Comparison of ENCODE assay signal across 3 cellular contexts in genomic region chr20:689947-690346, GRCh38.
A peak's percentile ranks its signal among the peaks of the same experiment; 100 is the strongest.
TF ChIP-seq lines count a peak whose summit lies in the region.

No MANE protein-coding gene starts in this region.

TF ChIP-seq in HepG2, 621 proteins besides CTCF, POLR2A, EP300 and RAD21:
- TF ChIP-seq ZMYM2 (CRISPR knock-in tag; IDR thresholded peaks at IDR 0.05), result no peak
- 0 out of 2 replicates have a peak, but pooled peaks have one; percentile 19 for TF ChIP-seq ZNF280D (CRISPR knock-in tag; IDR thresholded peaks at IDR 0.05)
- no peak for TF ChIP-seq SMC3 (IDR thresholded peaks at IDR 0.05; ENCODE audit: low read length)
- TF ChIP-seq ISX (CRISPR knock-in tag; conservative IDR thresholded peaks at IDR 0.05), result no peak
- TF ChIP-seq PHB2 (IDR thresholded peaks at IDR 0.05; ENCODE audit: partially characterized antibody), result no peak

TF ChIP-seq in HEK293, 187 proteins besides CTCF, POLR2A, EP300 and RAD21:
- TF ChIP-seq YY2 (tag by site-specific recombination; IDR thresholded peaks at IDR 0.05) (no peak), ZNF146 (tag by site-specific recombination; IDR thresholded peaks at IDR 0.05) (peak; percentile 69; the same call in 1 of the 2 replicates)

TF ChIP-seq in K562, 482 proteins besides CTCF, POLR2A, EP300 and RAD21:
- no peak for TF ChIP-seq ZBTB49 (CRISPR knock-in tag; IDR thresholded peaks at IDR 0.05; ENCODE audit: borderline replicate concordance)
- TF ChIP-seq RBM25 (IDR thresholded peaks at IDR 0.05; ENCODE audit: low read depth, low read length, severe bottlenecking), result peak; percentile 78
- no peak for TF ChIP-seq HNRNPLL (IDR thresholded peaks at IDR 0.05; ENCODE audit: low read depth, low read length, poor library complexity, severe bottlenecking)
- no peak for TF ChIP-seq ZNF395 (CRISPR knock-in tag; IDR thresholded peaks at IDR 0.05)
- 0 out of 2 replicates have a peak, but pooled peaks have one; percentile 23 for TF ChIP-seq ADNP (tag; IDR thresholded peaks at IDR 0.05)
- TF ChIP-seq TEAD1 (CRISPR knock-in tag; IDR thresholded peaks at IDR 0.05), result no peak
- no peak for TF ChIP-seq SAFB2 (IDR thresholded peaks at IDR 0.05; ENCODE audit: borderline replicate concordance, low read depth, low read length, severe bottlenecking)
- TF ChIP-seq ZBTB17 (CRISPR knock-in tag; IDR thresholded peaks at IDR 0.05), result no peak
- peak; percentile 90 for TF ChIP-seq ZNF146 (CRISPR knock-in tag; IDR thresholded peaks at IDR 0.05; ENCODE audit: unreplicated experiment)
